20 cellular contexts compared by ENCODE assay signal in the genomic region with DNA sequence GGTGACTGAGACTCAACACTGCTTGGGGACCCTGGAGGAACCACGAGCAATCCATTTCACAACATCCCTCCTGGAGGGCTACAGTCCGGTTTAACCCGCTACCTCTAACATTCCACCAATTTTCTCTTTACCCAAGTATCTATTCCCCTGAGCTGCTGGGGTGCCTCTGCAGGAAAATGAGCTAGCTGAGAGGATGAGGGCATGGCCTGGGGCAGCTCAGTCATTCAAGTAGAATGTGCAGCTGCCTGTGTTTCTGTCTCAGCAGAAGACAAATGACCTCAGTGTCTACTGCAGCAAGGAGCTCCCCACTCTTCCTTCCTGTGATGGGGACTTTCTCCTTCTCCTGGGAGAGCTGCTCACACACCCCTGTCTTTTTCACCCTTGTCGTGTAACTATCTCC.
DNase-seq lines count a peak whose midpoint lies in the region; ATAC-seq and TF ChIP-seq lines count a peak whose summit lies in the region.
"Had no signal": no experiment of that assay in that cellular context is flagged by ENCODE, and none has a peak within 500 bp of the region (broad histone marks: within the 10 kb centered on the region; RNA-seq: fewer than 3 reads in every experiment).

No MANE protein-coding gene starts in this region.

- no peaks in the 10 kb centered on the region for H3F3A ChIP-seq in smooth muscle cell (ENCODE audit: low read depth)

- DNase-seq in GM04504 (ENCODE audit: low read depth) = peak; percentile 51
- peak; percentile 74 for DNase-seq in SK-MEL-5 (ENCODE audit: low read depth, low spot score)
- DNase-seq in fibroblast of pulmonary artery (ENCODE audit: low read depth) = peak; percentile 22
- DNase-seq in smooth muscle cell (lab: John Stamatoyannopoulos, UW; ENCODE audit: unreplicated experiment) = no peak
- DNase-seq in MG63 = no peak
- DNase-seq in stimulated activated naive CD4-positive, alpha-beta T cell treated with Interleukin-2 at 50 U/mL for 16 hours (lab: John Stamatoyannopoulos, UW) = no peak
- no peak for DNase-seq in natural killer cell treated with Interleukin-12 subunit alpha and Interleukin-12 subunit beta and Interleukin-15 and Interleukin-18, amount 100 ng/mL, for 72 hours (ENCODE audit: low spot score)
- DNase-seq: activated gamma-delta T cell; hypothalamus; IMR-90; NCI-H1417 treated with DMSO at 0.1 percent for 48 hours; NCI-H526 treated with DMSO at 0.1 percent for 48 hours; small intestine; stimulated activated CD4-positive, alpha-beta T cell treated with anti-CD3 and anti-CD28 coated beads, Interleukin-4, amount 100 ng/mL, for 24 hours; stimulated activated naive CD8-positive, alpha-beta T cell treated with anti-CD3 and anti-CD28 coated beads, Interleukin-15, Interleukin-2, amounts not matched to agents 100 U/mL and 50 U/mL, for 24 hours; thyroid gland had no signal

- H3K27me3 ChIP-seq in smooth muscle cell (ENCODE audit: low read depth) (no peaks in the 10 kb centered on the region), MG63 (no peaks in the 10 kb centered on the region)
- H3K27me3 ChIP-seq: BLaER1, thyroid gland had no signal

- WGBS in smooth muscle cell (ENCODE audit: low lambda C conversion rate) = 53% methylated on average over 4 of the region's 4 CpGs

- TF ChIP-seq CTCF in fibroblast of pulmonary artery (IDR thresholded peaks at IDR 0.05; ENCODE audit: low read length, missing control alignments) (no peak), smooth muscle cell (IDR thresholded peaks at IDR 0.05; ENCODE audit: borderline replicate concordance, insufficient read depth, poor library complexity, severe bottlenecking) (no peak)

- no peak overlapping the region for H2AFZ ChIP-seq in smooth muscle cell (ENCODE audit: low read depth)

- no peaks in the 10 kb centered on the region for H4K20me1 ChIP-seq in smooth muscle cell (ENCODE audit: low read depth)
- H4K20me1 ChIP-seq: BLaER1 had no signal

- no peak overlapping the region for H3K9ac ChIP-seq in smooth muscle cell (ENCODE audit: low read depth)
- H3K9ac ChIP-seq: BLaER1 had no signal

- H3K4me2 ChIP-seq in smooth muscle cell = no peak overlapping the region
- H3K4me2 ChIP-seq: BLaER1 had no signal

- no peak overlapping the region for H3K4me3 ChIP-seq in fibroblast of pulmonary artery (replicated peaks; ENCODE audit: low read depth, low read length)
- no peak overlapping the region for H3K4me3 ChIP-seq in smooth muscle cell
- H3K4me3 ChIP-seq in MG63 = no peak overlapping the region
- H3K4me3 ChIP-seq: BLaER1, lung, thyroid gland had no signal

- in situ Hi-C loops in SK-MEL-5 (cut with HindIII; ENCODE audit: low pct_unique_long_range_greater_than_20kb, low sequenced_read_pairs) = no loop called here

- H3K9me3 Mint-ChIP-seq in natural killer cell treated with Interleukin-12 subunit alpha and Interleukin-12 subunit beta and Interleukin-15 and Interleukin-18, amount 100 ng/mL, for 72 hours = no peaks in the 10 kb centered on the region

- no peaks in the 10 kb centered on the region for H3K79me2 ChIP-seq in smooth muscle cell (ENCODE audit: low read depth)

- no peak overlapping the region for H3K27ac Mint-ChIP-seq in natural killer cell treated with Interleukin-12 subunit alpha and Interleukin-12 subunit beta and Interleukin-15 and Interleukin-18, amount 100 ng/mL, for 72 hours
- H3K27ac Mint-ChIP-seq: WTC11 had no signal

- H3K36me3 Mint-ChIP-seq in natural killer cell treated with Interleukin-12 subunit alpha and Interleukin-12 subunit beta and Interleukin-15 and Interleukin-18, amount 100 ng/mL, for 72 hours = no peaks in the 10 kb centered on the region
- H3K36me3 Mint-ChIP-seq: WTC11 had no signal

- H3K9me3 ChIP-seq in smooth muscle cell (replicated peaks; ENCODE audit: low read depth) (no peaks in the 10 kb centered on the region), MG63 (no peaks in the 10 kb centered on the region)
- H3K9me3 ChIP-seq: Caco-2, thyroid gland had no signal

- no peaks in the 10 kb centered on the region for H3K36me3 ChIP-seq in smooth muscle cell (ENCODE audit: low read depth)
- no peaks in the 10 kb centered on the region for H3K36me3 ChIP-seq in MG63
- H3K36me3 ChIP-seq: BLaER1, thyroid gland had no signal

- no peak overlapping the region for H3K4me3 Mint-ChIP-seq in natural killer cell treated with Interleukin-12 subunit alpha and Interleukin-12 subunit beta and Interleukin-15 and Interleukin-18, amount 100 ng/mL, for 72 hours
- H3K4me3 Mint-ChIP-seq: WTC11 had no signal

- no peak for ATAC-seq in natural killer cell treated with Interleukin-12 subunit alpha and Interleukin-12 subunit beta and Interleukin-15 and Interleukin-18, amount 100 ng/mL, for 72 hours
- ATAC-seq: stimulated activated naive CD8-positive, alpha-beta T cell treated with anti-CD3 and anti-CD28 coated beads, Interleukin-15, Interleukin-2, amounts not matched to agents 100 U/mL and 50 U/mL, for 24 hours; WTC11 had no signal

- H3K27ac ChIP-seq in smooth muscle cell (ENCODE audit: low read depth) = peak overlapping the region; percentile 64
- H3K27ac ChIP-seq: BLaER1, thyroid gland had no signal

- peaks cover 24 to 44% of the 10 kb centered on the region in 2 donors for H3K27me3 Mint-ChIP-seq in natural killer cell treated with Interleukin-12 subunit alpha and Interleukin-12 subunit beta and Interleukin-15 and Interleukin-18, amount 100 ng/mL, for 72 hours

- no peaks in the 10 kb centered on the region for H3K4me1 ChIP-seq in smooth muscle cell (ENCODE audit: low read depth)
- H3K4me1 ChIP-seq: BLaER1, thyroid gland had no signal

- H3K4me1 Mint-ChIP-seq in natural killer cell treated with Interleukin-12 subunit alpha and Interleukin-12 subunit beta and Interleukin-15 and Interleukin-18, amount 100 ng/mL, for 72 hours (ENCODE audit: low read depth in 2 of 2) = no peaks in the 10 kb centered on the region

Comparison
In these comparisons a context has a peak if more than half of its experiments do, and no peak if none do; other contexts are left out.
1. DNase-seq: peak in GM04504 (single experiment), SK-MEL-5 (single experiment) and fibroblast of pulmonary artery (single experiment); none in smooth muscle cell (single experiment), MG63 (single experiment), stimulated activated naive CD4-positive, alpha-beta T cell treated with Interleukin-2 at 50 U/mL for 16 hours (single experiment) and natural killer cell treated with Interleukin-12 subunit alpha and Interleukin-12 subunit beta and Interleukin-15 and Interleukin-18, amount 100 ng/mL, for 72 hours (single experiment).